1 cellular context compared by ENCODE assay signal in the genomic region with DNA sequence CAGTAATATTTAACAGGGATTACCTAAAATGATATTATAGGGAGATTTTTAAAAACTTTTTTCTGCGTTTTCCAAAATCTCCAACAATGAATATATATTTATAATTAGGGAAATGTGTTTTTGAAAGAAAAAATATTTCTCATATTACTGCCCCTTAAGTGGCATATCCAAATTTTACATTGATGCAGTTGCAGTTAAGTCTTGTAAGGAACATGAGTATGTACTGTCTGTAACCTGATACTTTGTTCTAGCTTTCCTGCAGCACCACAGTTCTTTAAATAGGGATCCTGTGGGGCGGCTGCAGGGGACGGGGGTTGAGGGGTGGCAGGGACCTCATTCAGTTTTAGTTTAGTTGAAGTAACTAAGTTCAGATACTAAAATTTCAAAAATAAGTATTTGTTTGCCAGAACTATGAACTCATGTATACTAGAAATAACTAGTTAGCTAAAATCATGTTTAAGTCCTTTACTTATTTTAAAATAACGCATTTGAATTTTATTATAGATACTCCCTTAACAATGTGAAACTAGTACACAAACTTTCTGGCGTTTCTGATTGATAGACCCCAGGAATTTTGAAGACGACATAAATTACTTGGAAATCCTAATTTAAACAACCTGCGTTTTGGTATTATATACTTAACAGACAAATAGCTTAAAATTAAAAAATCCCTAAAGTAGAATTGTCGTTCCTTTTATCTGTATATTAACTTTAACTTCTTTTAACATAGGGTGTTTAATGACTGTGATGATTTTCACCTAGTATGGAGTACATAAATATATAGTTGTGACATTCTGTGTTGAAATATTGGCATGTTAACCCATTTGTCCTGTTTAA.
TF ChIP-seq lines count a peak whose summit lies in the region.

No MANE protein-coding gene starts in this region.

TF ChIP-seq in WTC11, 78 proteins besides CTCF, POLR2A, EP300 and RAD21 (continued from another document):
- TF ChIP-seq TP53 (CRISPR knock-in tag; IDR thresholded peaks at IDR 0.05) = no peak
